8 cellular contexts compared by ENCODE assay signal in genomic region chr17:17042851-17043667, GRCh38. TPM values are rescaled to one million over a fixed set of nuclear protein-coding genes. Genes with fewer than 3 reads are reported as not detected.
A peak's percentile ranks its signal among the peaks of the same experiment; 100 is the strongest.
DNase-seq lines count a peak whose midpoint lies in the region; ATAC-seq and TF ChIP-seq lines count a peak whose summit lies in the region.

No MANE protein-coding gene starts in this region.

- peak overlapping the region; percentile 98 for H3K4me3 ChIP-seq in neural cell (ENCODE audit: low read length)

- H3K4me1 Mint-ChIP-seq in HFFc6 (ENCODE audit: low read depth), result peaks cover 56% of the 10 kb centered on the region

- H3K27ac Mint-ChIP-seq in HFFc6, result peak overlapping the region; percentile 96

- peaks cover 51% of the 10 kb centered on the region for H3K79me2 ChIP-seq in neural cell (replicated peaks; ENCODE audit: insufficient read depth, low read length)

- no peak for ATAC-seq in HG03095 (IDR thresholded peaks at IDR 0.05; ENCODE audit: unreplicated experiment)

- DNase-seq in AG08395 (ENCODE audit: low spot score) (peak; percentile 38), HFFc6 (peak; percentile 43), epithelial cell of prostate (ENCODE audit: low read depth, low spot score) (no peak), SKM-1 treated with dmso at 0.1 percent for 144 hours (lab: John Stamatoyannopoulos, UW; ENCODE audit: unreplicated experiment) (no peak), globus pallidus (ENCODE audit: low spot score) (no peak)
- DNase-seq in activated CD4-positive, alpha-beta T cell treated with anti-CD3 and anti-CD28 coated beads for 48 hours, result peak; percentile 46

- H3K9me3 ChIP-seq in neural cell (ENCODE audit: low read length), result no peaks in the 10 kb centered on the region

- no peak for TF ChIP-seq EP300 in neural cell (conservative IDR thresholded peaks at IDR 0.05; ENCODE audit: poor library complexity, severe bottlenecking)

- peak; percentile 15 for TF ChIP-seq RAD21 in neural cell (conservative IDR thresholded peaks at IDR 0.05)

- no peak for TF ChIP-seq CTCF in HFFc6 (IDR thresholded peaks at IDR 0.05)
- TF ChIP-seq CTCF in neural cell (IDR thresholded peaks at IDR 0.05; ENCODE audit: poor library complexity, severe bottlenecking), result no peak

- H3K9ac ChIP-seq in neural cell (ENCODE audit: low read length), result peak overlapping the region; percentile 83

- no peaks in the 10 kb centered on the region for H3K27me3 ChIP-seq in neural cell (ENCODE audit: insufficient read depth, low read depth, low read length)

- peaks cover 22% of the 10 kb centered on the region for H3K36me3 Mint-ChIP-seq in HFFc6 (ENCODE audit: low read depth)

- no peaks in the 10 kb centered on the region for H3K27me3 Mint-ChIP-seq in HFFc6 (ENCODE audit: insufficient read depth)

- H3K4me3 Mint-ChIP-seq in HFFc6, result peak overlapping the region; percentile 93

- no peaks in the 10 kb centered on the region for H3K9me2 ChIP-seq in neural cell (ENCODE audit: insufficient read depth, low read length)

- no peaks in the 10 kb centered on the region for H3F3A ChIP-seq in neural cell (ENCODE audit: insufficient read depth, low read length, poor library complexity, severe bottlenecking)

- H2AFZ ChIP-seq in neural cell (ENCODE audit: low read depth, low read length), result peak overlapping the region; percentile 56

- H3K4me2 ChIP-seq in neural cell (ENCODE audit: low read length), result peak overlapping the region; percentile 96

- H3K36me3 ChIP-seq in neural cell (ENCODE audit: insufficient read depth, low read length), result no peaks in the 10 kb centered on the region

- H3K27ac ChIP-seq in epithelial cell of prostate, result peak overlapping the region; percentile 91
- H3K27ac ChIP-seq in neural cell (ENCODE audit: low read length), result peak overlapping the region; percentile 81

- peaks cover 16% of the 10 kb centered on the region for H4K20me1 ChIP-seq in neural cell (ENCODE audit: insufficient read depth)

- no peaks in the 10 kb centered on the region for H3K9me3 Mint-ChIP-seq in HFFc6

TF ChIP-seq in neural cell, 6 proteins besides CTCF, POLR2A, EP300 and RAD21:
- TF ChIP-seq MXI1 (conservative IDR thresholded peaks at IDR 0.05; ENCODE audit: poor library complexity, severe bottlenecking), result peak; percentile 58
- TF ChIP-seq SMC3 (conservative IDR thresholded peaks at IDR 0.05; ENCODE audit: poor library complexity), result no peak

RNA-seq across cellular contexts. Expression of gene MPRIP, which starts 0.8 kb away (rescaled TPM):
- total RNA-seq in HFFc6 (2021; fragmentation: NEBNext Ultra II Directional; extraction: Animal tissue kit (Norgen Biotek cat#: 25700)), result 100 to 1,000 TPM; 350 to 409 (median 372) TPM
- polyA plus RNA-seq in neural cell, result 47.3 and 53.8 TPM in 2 replicates
- 156 and 159 TPM in 2 replicates for polyA minus RNA-seq in neural cell

Comparison
In these comparisons a context has a peak if more than half of its experiments do, and no peak if none do; other contexts are left out.
1. DNase-seq: peak in AG08395 (single experiment), HFFc6 (single experiment) and activated CD4-positive, alpha-beta T cell treated with anti-CD3 and anti-CD28 coated beads for 48 hours (single experiment); none in epithelial cell of prostate (single experiment), SKM-1 treated with dmso at 0.1 percent for 144 hours (single experiment) and globus pallidus (single experiment).